ENCODE assay signal across 8 cellular contexts in the genomic region with DNA sequence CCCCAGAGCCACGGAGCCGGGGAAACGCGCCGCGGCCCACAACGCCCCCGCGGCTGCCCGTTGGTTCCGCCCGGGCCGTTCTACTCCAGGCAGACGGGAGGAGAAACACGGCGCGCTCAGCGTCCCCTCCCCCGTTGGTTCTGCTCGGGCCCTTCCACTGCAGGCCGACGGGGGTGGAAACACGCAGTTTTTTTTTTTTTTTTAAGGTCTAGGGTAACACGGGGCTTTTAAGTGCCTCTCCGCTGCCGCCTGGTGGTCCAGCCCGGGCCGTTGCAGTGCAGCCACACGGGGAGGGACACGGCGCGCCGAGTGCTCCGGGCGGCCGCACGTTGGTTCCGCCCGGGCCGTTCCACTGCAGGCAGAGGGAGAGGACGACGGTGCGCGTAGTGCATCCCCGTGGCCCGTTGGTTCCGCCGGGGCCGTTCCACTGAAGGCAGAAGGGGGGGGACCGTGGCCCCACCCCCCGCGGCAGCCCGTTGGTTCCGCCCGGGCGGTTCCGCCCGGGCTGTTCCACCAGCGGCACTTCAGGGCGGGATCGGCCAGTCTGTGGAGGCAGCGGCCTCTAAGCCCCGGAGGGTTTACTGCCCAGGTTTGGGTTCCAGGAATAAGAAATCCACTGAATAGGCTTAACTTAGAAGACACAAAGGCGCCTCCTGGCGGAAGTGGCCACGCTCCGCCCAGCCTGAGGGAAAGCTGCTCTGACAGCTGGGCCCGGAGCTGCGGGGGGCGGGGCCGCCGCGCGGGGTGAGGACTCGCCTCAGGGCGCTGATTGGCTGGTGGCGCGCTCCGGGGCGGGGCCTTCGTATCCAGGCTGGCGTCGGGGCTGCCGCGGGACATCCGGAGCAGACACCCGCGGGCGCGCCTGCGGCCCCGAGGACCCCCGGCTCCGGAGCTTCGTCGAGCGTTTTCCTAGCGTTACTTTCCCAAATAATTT. TPM values are rescaled to one million over a fixed set of nuclear protein-coding genes. Genes with fewer than 3 reads are reported as not detected.
DNase-seq lines count a peak whose midpoint lies in the region; ATAC-seq lines count a peak whose summit lies in the region.
"Not testable (repeated sequence)": the region's sequence is repeated elsewhere in the genome, so short reads cannot be mapped to it uniquely, and the experiment has no call there.

A gene (minus strand): TSS at position 82 of the 934 bp plus-strand sequence. CDS start 16,096 bp downstream, outside the sequence.

- peaks cover 10% of the 10 kb centered on the region for H3K36me3 Mint-ChIP-seq in effector memory CD8-positive, alpha-beta T cell (ENCODE audit: insufficient read depth)

- DNase-seq in COLO668 (lab: John Stamatoyannopoulos, UW; ENCODE audit: unreplicated experiment) (peak; percentile 98), HT1080 (ENCODE audit: low read depth) (peak; percentile 87), NOMO-1 treated with DMSO at 0.1 percent for 48 hours (lab: John Stamatoyannopoulos, UW; ENCODE audit: unreplicated experiment) (peak; percentile 75), mesenteric fat pad (ENCODE audit: low spot score) (peak; percentile 96)
- DNase-seq in activated CD8-positive, alpha-beta memory T cell treated with anti-CD3 and anti-CD28 coated beads for 4 hours (ENCODE audit: low read depth in 2 of 2), result peak; percentile 90
- DNase-seq in effector memory CD8-positive, alpha-beta T cell, result peak; percentile 90 to 96 (median 92)
- DNase-seq in stimulated activated CD8-positive, alpha-beta memory T cell treated with anti-CD3 and anti-CD28 coated beads, Interleukin-12 subunit alpha, Interleukin-12 subunit beta, amount 100 ng/mL, for 4 hours (ENCODE audit: low read depth), result peak; percentile 94

- ATAC-seq in GM21381 (IDR thresholded peaks at IDR 0.05; ENCODE audit: unreplicated experiment), result peak; percentile 74
- peak; percentile 74 for ATAC-seq in effector memory CD8-positive, alpha-beta T cell (replicated peaks)

- peak within 1 kb of the TSS; percentile 83 to 94 for H3K27ac Mint-ChIP-seq in effector memory CD8-positive, alpha-beta T cell

- H3K4me1 Mint-ChIP-seq in effector memory CD8-positive, alpha-beta T cell (ENCODE audit: low read depth in 2 of 2), result not testable (repeated sequence)

- not testable (repeated sequence) for H3K27me3 Mint-ChIP-seq in effector memory CD8-positive, alpha-beta T cell

- peak within 1 kb of the TSS; percentile 65 to 66 for H3K4me3 Mint-ChIP-seq in effector memory CD8-positive, alpha-beta T cell

- H3K9me3 Mint-ChIP-seq in effector memory CD8-positive, alpha-beta T cell, result not testable (repeated sequence)

RNA-seq across cellular contexts. Expression of the gene that starts here (rescaled TPM):
- 13.7 and 18.1 TPM in 2 replicates for total RNA-seq in HT1080 (2014; rRNA removed; shearing (Covaris generic))
- polyA plus RNA-seq in HT1080 (2015; cell fraction: cytosol; rRNA removed), result 22.8 and 27.3 TPM in 2 replicates
- polyA plus RNA-seq in HT1080 (2015; cell fraction: nucleus; rRNA removed), result 48.1 and 63.5 TPM in 2 replicates
- 27.7 TPM for total RNA-seq in mesenteric fat pad

Comparison
In these comparisons a context has a peak if more than half of its experiments do, and no peak if none do; other contexts are left out.
1. Peak in every context shown above with its lines: DNase-seq and ATAC-seq.